Comparison of ENCODE assay signal across 13 cellular contexts in the genomic region with DNA sequence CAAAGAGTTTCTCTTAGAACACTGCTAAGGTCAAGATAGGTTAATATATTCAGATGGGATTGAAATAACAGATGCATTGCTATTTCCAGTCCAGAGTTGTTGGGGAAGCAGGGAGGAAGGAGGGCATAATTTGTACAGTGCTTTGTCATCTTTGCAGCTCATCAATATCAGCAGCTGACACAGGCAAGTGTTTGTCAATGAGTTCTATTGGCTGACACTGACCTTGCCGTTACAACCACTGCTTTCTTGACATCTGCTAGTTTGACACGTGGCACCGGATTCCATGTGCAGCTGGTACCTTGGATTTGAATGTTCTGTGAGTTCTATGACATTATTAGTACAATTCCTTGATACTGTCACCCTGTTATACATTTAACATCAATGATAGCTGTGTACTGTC. TPM values are rescaled to one million over a fixed set of nuclear protein-coding genes. Genes with fewer than 3 reads are reported as not detected.
DNase-seq lines count a peak whose midpoint lies in the region; TF ChIP-seq lines count a peak whose summit lies in the region.
"Had no signal": no experiment of that assay in that cellular context is flagged by ENCODE, and none has a peak within 500 bp of the region (broad histone marks: within the 10 kb centered on the region; RNA-seq: fewer than 3 reads in every experiment).

No MANE protein-coding gene starts in this region.

- no peaks in the 10 kb centered on the region for H3K36me3 Mint-ChIP-seq in glutamatergic neuron (ENCODE audit: unreplicated experiment)
- H3K36me3 Mint-ChIP-seq in activated naive CD4-positive, alpha-beta T cell treated with anti-CD3 and anti-CD28 coated beads for 36 hours (ENCODE audit: low read depth): no peaks in the 10 kb centered on the region

- TF ChIP-seq CTCF in glutamatergic neuron (IDR thresholded peaks at IDR 0.05; ENCODE audit: partially characterized antibody, unreplicated experiment) (no peak), colonic mucosa (IDR thresholded peaks at IDR 0.05) (no peak)

- H3K4me1 ChIP-seq in skeletal muscle tissue (ENCODE audit: control insufficient read depth in 3 of 3, insufficient read depth in 3 of 3, low read length in 3 of 3) (peaks cover 36 to 45% (median 43%) of the 10 kb centered on the region in 3 donors), colonic mucosa (no peaks in the 10 kb centered on the region)
- H3K4me1 ChIP-seq: BLaER1 had no signal

- H3K9ac ChIP-seq in skeletal muscle tissue (ENCODE audit: low read depth in 1 of 3, low read length in 3 of 3) (peak overlapping the region; percentile 6 to 58 (median 18)), colonic mucosa (ENCODE audit: low read depth in 2 of 2, low read length in 2 of 2) (no peak overlapping the region)
- H3K9ac ChIP-seq: BLaER1 had no signal

- H3K4me3 ChIP-seq in skeletal muscle tissue (ENCODE audit: low read length in 3 of 3): peak overlapping the region; percentile 57 to 63 (median 58)
- no peak overlapping the region for H3K4me3 ChIP-seq in colonic mucosa
- H3K4me3 ChIP-seq: BLaER1, Peyer's patch had no signal

- H3K9me3 Mint-ChIP-seq in glutamatergic neuron (ENCODE audit: unreplicated experiment): peaks cover 8% of the 10 kb centered on the region
- no peaks in the 10 kb centered on the region for H3K9me3 Mint-ChIP-seq in activated naive CD4-positive, alpha-beta T cell treated with anti-CD3 and anti-CD28 coated beads for 36 hours

- H3K36me3 ChIP-seq in skeletal muscle tissue (ENCODE audit: control insufficient read depth in 3 of 3, insufficient read depth in 3 of 3, low read length in 3 of 3) (no peaks in the 10 kb centered on the region), colonic mucosa (no peaks in the 10 kb centered on the region)
- H3K36me3 ChIP-seq: BLaER1, Peyer's patch had no signal

- intact Hi-C loops in colonic mucosa (cut with DNase I): no loop called here
- intact Hi-C loops in activated naive CD4-positive, alpha-beta T cell treated with anti-CD3 and anti-CD28 coated beads for 36 hours (cut with micrococcal nuclease): no loop called here

- no peak overlapping the region for H3K4me3 Mint-ChIP-seq in glutamatergic neuron (ENCODE audit: unreplicated experiment)
- H3K4me3 Mint-ChIP-seq in activated naive CD4-positive, alpha-beta T cell treated with anti-CD3 and anti-CD28 coated beads for 36 hours: no peak overlapping the region

- CTCF ChIA-PET in activated naive CD4-positive, alpha-beta T cell treated with anti-CD3 and anti-CD28 coated beads for 36 hours (lab: Charles Lee): interaction anchor here (0.6 kb wide), 1 partner anchor 12 kb away, joined by 3 read pairs; no protein-coding TSS in a partner anchor

- H3K27ac ChIP-seq in skeletal muscle tissue (ENCODE audit: low read depth, low read length): peak overlapping the region; percentile 87
- H3K27ac ChIP-seq in colonic mucosa: no peak overlapping the region
- H3K27ac ChIP-seq: BLaER1 had no signal

- DNase-seq in DMS 273 treated with DMSO at 0.1 percent for 48 hours (lab: John Stamatoyannopoulos, UW) (peak; percentile 79), NCI-H2171 (lab: John Stamatoyannopoulos, UW) (peak; percentile 10), glutamatergic neuron (peak; percentile 42), colonic mucosa (no peak), A172 (ENCODE audit: low spot score) (no peak)
- DNase-seq in activated naive CD4-positive, alpha-beta T cell treated with anti-CD3 and anti-CD28 coated beads for 36 hours: no peak
- DNase-seq: H7, Kasumi-1, NCI-H2029 treated with DMSO at 0.1 percent for 48 hours, NCI-H774, Peyer's patch had no signal

- H3K27me3 Mint-ChIP-seq in glutamatergic neuron (ENCODE audit: unreplicated experiment): peaks cover 1% of the 10 kb centered on the region
- H3K27me3 Mint-ChIP-seq in activated naive CD4-positive, alpha-beta T cell treated with anti-CD3 and anti-CD28 coated beads for 36 hours (ENCODE audit: low read depth): peaks cover 3% of the 10 kb centered on the region

- no peaks in the 10 kb centered on the region for H3K9me3 ChIP-seq in skeletal muscle tissue (ENCODE audit: control insufficient read depth in 3 of 3, low read length in 3 of 3)
- H3K9me3 ChIP-seq in colonic mucosa: no peaks in the 10 kb centered on the region
- H3K9me3 ChIP-seq: BLaER1, Peyer's patch had no signal

- H3K27me3 ChIP-seq in skeletal muscle tissue (ENCODE audit: control insufficient read depth in 3 of 3, insufficient read depth in 3 of 3, low read length in 3 of 3): no peaks in the 10 kb centered on the region
- no peaks in the 10 kb centered on the region for H3K27me3 ChIP-seq in colonic mucosa
- H3K27me3 ChIP-seq: BLaER1, Peyer's patch had no signal

- H3K4me1 Mint-ChIP-seq in glutamatergic neuron (ENCODE audit: low read depth, unreplicated experiment): peaks cover 20% of the 10 kb centered on the region
- H3K4me1 Mint-ChIP-seq in activated naive CD4-positive, alpha-beta T cell treated with anti-CD3 and anti-CD28 coated beads for 36 hours (ENCODE audit: low read depth): no peaks in the 10 kb centered on the region

- peak overlapping the region; percentile 91 for H3K27ac Mint-ChIP-seq in glutamatergic neuron (ENCODE audit: unreplicated experiment)
- H3K27ac Mint-ChIP-seq in activated naive CD4-positive, alpha-beta T cell treated with anti-CD3 and anti-CD28 coated beads for 36 hours: no peak overlapping the region

RNA-seq across cellular contexts. Expression of gene MLIP, which starts 27.9 kb away (rescaled TPM):
- total RNA-seq in glutamatergic neuron (ENCODE audit: unreplicated experiment): 0.44 TPM
- 27.7 TPM for total RNA-seq in skeletal muscle tissue
- total RNA-seq in colonic mucosa: 1 to 10 TPM in 1 of 2 donors, under 1 TPM in 1; 0.42 to 1.2 TPM
- total RNA-seq in A172 (2014; rRNA removed; shearing (Covaris generic)): 0.81 and 1.1 TPM in 2 replicates
- not detected for total RNA-seq in activated naive CD4-positive, alpha-beta T cell treated with anti-CD3 and anti-CD28 coated beads for 36 hours
- total RNA-seq: H7 had no signal

Comparison
In these comparisons a context has a peak if more than half of its experiments do, and no peak if none do; other contexts are left out.
1. DNase-seq: peak in DMS 273 treated with DMSO at 0.1 percent for 48 hours (single experiment), NCI-H2171 (single experiment) and glutamatergic neuron (single experiment); none in colonic mucosa (single experiment), A172 (single experiment) and activated naive CD4-positive, alpha-beta T cell treated with anti-CD3 and anti-CD28 coated beads for 36 hours (single experiment).
2. H3K9ac ChIP-seq: peak in skeletal muscle tissue (3 of 3); none in colonic mucosa (0 of 2).
3. RNA of gene MLIP, which starts 27.9 kb away (total RNA-seq): 27.7 TPM in skeletal muscle tissue (single experiment); 0.42 to 1.2 TPM in colonic mucosa, 0.81 to 1.1 TPM in A172, 0.44 TPM in glutamatergic neuron (single experiment) and not detected in activated naive CD4-positive, alpha-beta T cell treated with anti-CD3 and anti-CD28 coated beads for 36 hours; every median in the first group is over 10 times any median in the second.